In genomic region chr14:80862983-80863382, GRCh38 we compare ENCODE assay signal across 1 cellular context.
TF ChIP-seq lines count a peak whose summit lies in the region.

No MANE protein-coding gene starts in this region.

TF ChIP-seq in GM23338, 12 proteins besides CTCF, POLR2A, EP300 and RAD21 (continued from another document):
- no peak for TF ChIP-seq ZNF462 (CRISPR knock-in tag; IDR thresholded peaks at IDR 0.05)
- TF ChIP-seq STAT1 (IDR thresholded peaks at IDR 0.05; ENCODE audit: unreplicated experiment), result no peak
- TF ChIP-seq CREB1 (CRISPR knock-in tag; IDR thresholded peaks at IDR 0.05; ENCODE audit: low read depth), result no peak
